ENCODE assay signal across 20 cellular contexts in the genomic region with DNA sequence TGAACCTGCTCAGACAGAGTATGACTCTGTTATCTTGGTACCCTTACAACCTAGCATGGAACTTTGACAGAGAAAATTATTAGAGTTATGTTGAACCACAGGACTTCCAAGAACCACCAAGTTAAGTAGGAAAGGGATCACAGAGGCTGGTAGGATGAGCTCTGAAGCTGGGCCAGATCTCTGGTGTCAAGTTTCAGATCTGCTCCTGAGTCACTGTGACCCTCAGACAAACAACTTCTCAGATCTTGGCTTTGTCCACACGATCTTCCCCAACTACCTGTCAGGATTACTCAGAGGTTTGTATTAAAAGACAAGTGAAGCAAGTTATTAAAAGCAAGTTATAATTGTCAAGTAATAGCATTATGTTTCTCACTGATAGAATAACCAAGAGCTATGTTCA.
DNase-seq lines count a peak whose midpoint lies in the region; ATAC-seq, FAIRE-seq and TF ChIP-seq lines count a peak whose summit lies in the region.
"Had no signal": no experiment of that assay in that cellular context is flagged by ENCODE, and none has a peak within 500 bp of the region (broad histone marks: within the 10 kb centered on the region; RNA-seq: fewer than 3 reads in every experiment).

No MANE protein-coding gene starts in this region.

- H3K4me1 Mint-ChIP-seq in type B pancreatic cell (ENCODE audit: unreplicated experiment): peaks cover 7% of the 10 kb centered on the region
- H3K4me1 Mint-ChIP-seq: CD8-positive, alpha-beta memory T cell had no signal

- WGBS in K562 (ENCODE audit: insufficient coverage, low coverage, missing lambda C conversion rate): 0% methylated on average over 1 of the region's 1 CpG
- 76 to 78% methylated on average over 1 of the region's 1 CpG for WGBS in thyroid gland, 2 donors

- H3K9me1 ChIP-seq in K562 (ENCODE audit: control insufficient read depth, insufficient read depth, low read length): no peaks in the 10 kb centered on the region

- CTCF ChIA-PET in K562 (lab: Yijun Ruan, JAX; ENCODE audit: low intra/inter-chr PET ratio): no interaction called here

- H3K27ac Mint-ChIP-seq in type B pancreatic cell: no peak overlapping the region
- H3K27ac Mint-ChIP-seq: CD8-positive, alpha-beta memory T cell had no signal

- intact Hi-C loops in K562 (cut with micrococcal nuclease): no loop called here
- intact Hi-C loops in thyroid gland (cut with DNase I): no loop called here

- H3K9me3 ChIP-seq in K562 (replicated peaks; ENCODE audit: control insufficient read depth, insufficient read depth, low read depth, low read length) (no peaks in the 10 kb centered on the region), thyroid gland (no peaks in the 10 kb centered on the region)
- H3K9me3 ChIP-seq: sigmoid colon had no signal

- H3K36me3 ChIP-seq in K562 (ENCODE audit: control insufficient read depth, insufficient read depth, low read length): no peaks in the 10 kb centered on the region
- H3K36me3 ChIP-seq in thyroid gland: no peaks in the 10 kb centered on the region
- H3K36me3 ChIP-seq: sigmoid colon, stomach had no signal

- peaks cover 5% of the 10 kb centered on the region for H3K9me3 Mint-ChIP-seq in type B pancreatic cell

- ATAC-seq in K562: 0 out of 3 replicates have a peak, but pooled peaks have one; percentile 36

- TF ChIP-seq RAD21 in K562 (CRISPR knock-in tag; conservative IDR thresholded peaks at IDR 0.05 in 1 of 2, IDR thresholded peaks at IDR 0.05 in 1 of 2): no peak

- H3K4me1 ChIP-seq in K562 (replicated peaks in 1 of 2; ENCODE audit: control insufficient read depth in 2 of 2, insufficient read depth in 2 of 2, low read length in 2 of 2): no peaks in the 10 kb centered on the region
- no peaks in the 10 kb centered on the region for H3K4me1 ChIP-seq in thyroid gland
- H3K4me1 ChIP-seq: sigmoid colon, stomach had no signal

- H3K27ac ChIP-seq in K562 (ENCODE audit: extremely low read depth, low read depth, low read length) (no peak overlapping the region), thyroid gland (no peak overlapping the region)
- H3K27ac ChIP-seq: hepatocyte, sigmoid colon, SK-N-MC, stomach had no signal

- no peak overlapping the region for H2AFZ ChIP-seq in K562 (ENCODE audit: low read depth, low read length)
- H2AFZ ChIP-seq: hepatocyte had no signal

- in situ Hi-C loops in K562 (cut with MboI): no loop called here

- H3K36me3 Mint-ChIP-seq in type B pancreatic cell: no peaks in the 10 kb centered on the region
- H3K36me3 Mint-ChIP-seq: CD8-positive, alpha-beta memory T cell had no signal

- DNase-seq in AG20443 (ENCODE audit: low spot score) (peak; percentile 34), M059J (ENCODE audit: low read depth) (peak; percentile 86), K562 (ENCODE audit: extremely low read depth in 1 of 4, low spot score in 3 of 4) (no peak), iPS-NIHi7 (ENCODE audit: extremely low spot score) (peak; percentile 37), NCI-H526 (lab: John Stamatoyannopoulos, UW) (no peak), type B pancreatic cell (ENCODE audit: extremely low spot score, unreplicated experiment) (no peak), NCI-H2227 (lab: John Stamatoyannopoulos, UW; ENCODE audit: unreplicated experiment) (no peak), thyroid gland (no peak)
- DNase-seq: ACHN; activated CD4-positive, alpha-beta T cell treated with anti-CD3 and anti-CD28 coated beads, Interleukin-2, amount 50 U/mL, for 1 hour; activated naive CD4-positive, alpha-beta T cell; CD8-positive, alpha-beta memory T cell; kidney glomerular epithelial cell; NCI-H187; nucleus accumbens; sigmoid colon; stimulated activated CD4-positive, alpha-beta T cell treated with anti-CD3 and anti-CD28 coated beads, Interleukin-1b, Interleukin-23, amount 100 ng/mL, for 48 hours; stomach had no signal

- H3K4me2 ChIP-seq in K562 (ENCODE audit: insufficient read depth, low read length): no peak overlapping the region
- H3K4me2 ChIP-seq: hepatocyte had no signal

- no peak for TF ChIP-seq EP300 in K562 (IDR thresholded peaks at IDR 0.05; ENCODE audit: low read length)

- H3K9ac ChIP-seq in K562 (ENCODE audit: insufficient read depth in 1 of 2, low read depth in 2 of 2, low read length in 2 of 2): no peak overlapping the region

- no peak for TF ChIP-seq POLR2A in K562 (conservative IDR thresholded peaks at IDR 0.05)
- no peak for TF ChIP-seq POLR2A in thyroid gland (IDR thresholded peaks at IDR 0.05)

- H3K4me3 Mint-ChIP-seq in type B pancreatic cell: no peak overlapping the region
- H3K4me3 Mint-ChIP-seq: CD8-positive, alpha-beta memory T cell had no signal

- POLR2A ChIA-PET in K562 (lab: Yijun Ruan, JAX): interaction anchor here (0.5 to 1.2 kb wide), 2 partner anchors 9 to 908 kb away, joined by 4 to 5 read pairs; no protein-coding TSS in a partner anchor

- peaks cover 0 to 4% of the 10 kb centered on the region in 2 experiments; a peak in 1 of 5 replicates for H3K27me3 ChIP-seq in K562 (ENCODE audit: control insufficient read depth in 2 of 2, insufficient read depth in 2 of 2, low read length in 2 of 2)
- H3K27me3 ChIP-seq in thyroid gland: no peaks in the 10 kb centered on the region
- H3K27me3 ChIP-seq: hepatocyte, sigmoid colon, stomach had no signal

- H3K27me3 Mint-ChIP-seq in type B pancreatic cell: no peaks in the 10 kb centered on the region

- no peaks in the 10 kb centered on the region for H3K79me2 ChIP-seq in K562 (ENCODE audit: control insufficient read depth, insufficient read depth, low read length)
- H3K79me2 ChIP-seq: hepatocyte had no signal

- no TSS peak for BruUV-seq in K562 (replicated peaks; lab: Mats Ljungman, UMichigan)

- H3K4me3 ChIP-seq in K562 (no peak overlapping the region), thyroid gland (replicated peaks in 1 of 3) (no peak overlapping the region)
- H3K4me3 ChIP-seq: hepatocyte, sigmoid colon, SK-N-MC, stomach had no signal

- FAIRE-seq in K562 (lab: Jason Lieb, UNC): peak; percentile 44

- no peak for TF ChIP-seq CTCF in K562 (IDR thresholded peaks at IDR 0.05 in 2 of 3, conservative IDR thresholded peaks at IDR 0.05 in 1 of 3; ENCODE audit: insufficient read depth in 2 of 3, low read depth in 1 of 3, low read length in 3 of 3)
- no peak for TF ChIP-seq CTCF in type B pancreatic cell (conservative IDR thresholded peaks at IDR 0.05)
- no peak for TF ChIP-seq CTCF in thyroid gland (IDR thresholded peaks at IDR 0.05)

- H4K20me1 ChIP-seq in K562 (replicated peaks; ENCODE audit: control insufficient read depth, insufficient read depth, low read length): no peaks in the 10 kb centered on the region

TF ChIP-seq in K562, 482 proteins besides CTCF, POLR2A, EP300 and RAD21:
- no peak for TF ChIP-seq ZNF695 (CRISPR knock-in tag; IDR thresholded peaks at IDR 0.05)
- no peak for TF ChIP-seq ZNF165 (CRISPR knock-in tag; IDR thresholded peaks at IDR 0.05; ENCODE audit: borderline replicate concordance)
- TF ChIP-seq RHOXF2B (CRISPR knock-in tag; conservative IDR thresholded peaks at IDR 0.05): no peak
- TF ChIP-seq, protein P1, sequence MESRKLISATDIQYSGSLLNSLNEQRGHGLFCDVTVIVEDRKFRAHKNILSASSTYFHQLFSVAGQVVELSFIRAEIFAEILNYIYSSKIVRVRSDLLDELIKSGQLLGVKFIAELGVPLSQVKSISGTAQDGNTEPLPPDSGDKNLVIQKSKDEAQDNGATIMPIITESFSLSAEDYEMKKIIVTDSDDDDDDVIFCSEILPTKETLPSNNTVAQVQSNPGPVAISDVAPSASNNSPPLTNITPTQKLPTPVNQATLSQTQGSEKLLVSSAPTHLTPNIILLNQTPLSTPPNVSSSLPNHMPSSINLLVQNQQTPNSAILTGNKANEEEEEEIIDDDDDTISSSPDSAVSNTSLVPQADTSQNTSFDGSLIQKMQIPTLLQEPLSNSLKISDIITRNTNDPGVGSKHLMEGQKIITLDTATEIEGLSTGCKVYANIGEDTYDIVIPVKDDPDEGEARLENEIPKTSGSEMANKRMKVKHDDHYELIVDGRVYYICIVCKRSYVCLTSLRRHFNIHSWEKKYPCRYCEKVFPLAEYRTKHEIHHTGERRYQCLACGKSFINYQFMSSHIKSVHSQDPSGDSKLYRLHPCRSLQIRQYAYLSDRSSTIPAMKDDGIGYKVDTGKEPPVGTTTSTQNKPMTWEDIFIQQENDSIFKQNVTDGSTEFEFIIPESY (CRISPR knock-in tag; IDR thresholded peaks at IDR 0.05): no peak
- TF ChIP-seq GABPB1 (CRISPR knock-in tag; IDR thresholded peaks at IDR 0.05): no peak
- TF ChIP-seq GABPB2 (CRISPR knock-in tag; conservative IDR thresholded peaks at IDR 0.05): no peak
- no peak for TF ChIP-seq ZNF785 (CRISPR knock-in tag; IDR thresholded peaks at IDR 0.05)
- TF ChIP-seq EP400 (IDR thresholded peaks at IDR 0.05): no peak
- no peak for TF ChIP-seq HNRNPK (IDR thresholded peaks at IDR 0.05; ENCODE audit: low read depth, low read length, poor library complexity, severe bottlenecking)
- TF ChIP-seq ZNF384 (IDR thresholded peaks at IDR 0.05; ENCODE audit: low read depth, low read length): no peak
TF ChIP-seq in K562: peak in this region for 0.

Comparison
In these comparisons a context has a peak if more than half of its experiments do, and no peak if none do; other contexts are left out.
1. DNase-seq: peak in AG20443 (single experiment), M059J (single experiment) and iPS-NIHi7 (single experiment); none in K562 (0 of 4), NCI-H526 (0 of 2), type B pancreatic cell (single experiment), NCI-H2227 (single experiment) and thyroid gland (0 of 2).